8 cellular contexts compared by ENCODE assay signal in genomic region chr9:130235558-130236435, GRCh38. TPM values are rescaled to one million over a fixed set of nuclear protein-coding genes. Genes with fewer than 3 reads are reported as not detected.
DNase-seq lines count a peak whose midpoint lies in the region; ATAC-seq and TF ChIP-seq lines count a peak whose summit lies in the region.

No MANE protein-coding gene starts in this region.

- H3K36me3 Mint-ChIP-seq in CD4-positive, CD25-positive, alpha-beta regulatory T cell = no peaks in the 10 kb centered on the region
- H3K36me3 Mint-ChIP-seq in type B pancreatic cell = peaks cover 3% of the 10 kb centered on the region

- peak; percentile 57 to 63 (median 60) for DNase-seq in CD4-positive, CD25-positive, alpha-beta regulatory T cell
- peak in 1 of 2 experiments; percentile 45 for DNase-seq in HL-60 (ENCODE audit: low read depth in 1 of 2, low spot score in 1 of 2)
- peak; percentile 45 to 55 for DNase-seq in SHP77 (lab: John Stamatoyannopoulos, UW)
- peak; percentile 40 to 63 (median 50) for DNase-seq in activated naive CD4-positive, alpha-beta T cell (lab: John Stamatoyannopoulos, UW)
- DNase-seq in germinal center (ENCODE audit: low spot score) = peak; percentile 66
- peak; percentile 92 for DNase-seq in posterior vena cava (ENCODE audit: low spot score)
- no peak for DNase-seq in type B pancreatic cell (ENCODE audit: extremely low spot score, unreplicated experiment)

- peaks cover 39% of the 10 kb centered on the region for H3K4me1 ChIP-seq in CD4-positive, CD25-positive, alpha-beta regulatory T cell (ENCODE audit: control insufficient read depth, insufficient read depth, low read length, poor library complexity, severe bottlenecking)

- no peaks in the 10 kb centered on the region for H3K27me3 Mint-ChIP-seq in CD4-positive, CD25-positive, alpha-beta regulatory T cell
- H3K27me3 Mint-ChIP-seq in type B pancreatic cell = no peaks in the 10 kb centered on the region

- no peaks in the 10 kb centered on the region for H3K27me3 ChIP-seq in CD4-positive, CD25-positive, alpha-beta regulatory T cell (ENCODE audit: control insufficient read depth, insufficient read depth, low read length)
- no peaks in the 10 kb centered on the region for H3K27me3 ChIP-seq in HL-60 (ENCODE audit: insufficient read depth, poor library complexity, severe bottlenecking)

- peak overlapping the region in 1 of 3 donors; percentile 55 for H3K27ac Mint-ChIP-seq in CD4-positive, CD25-positive, alpha-beta regulatory T cell
- H3K27ac Mint-ChIP-seq in type B pancreatic cell = no peak overlapping the region

- H3K4me3 Mint-ChIP-seq in CD4-positive, CD25-positive, alpha-beta regulatory T cell = peak overlapping the region in 1 of 4 donors; percentile 22
- no peak overlapping the region for H3K4me3 Mint-ChIP-seq in type B pancreatic cell

- no peak overlapping the region for H3K4me3 ChIP-seq in CD4-positive, CD25-positive, alpha-beta regulatory T cell (ENCODE audit: low read depth, low read length)
- H3K4me3 ChIP-seq in HL-60 (replicated peaks; ENCODE audit: insufficient read depth, low read length) = no peak overlapping the region

- H3K36me3 ChIP-seq in CD4-positive, CD25-positive, alpha-beta regulatory T cell (ENCODE audit: control insufficient read depth, insufficient read depth, low read length) = no peaks in the 10 kb centered on the region

- no peaks in the 10 kb centered on the region for H3K9me3 ChIP-seq in CD4-positive, CD25-positive, alpha-beta regulatory T cell (ENCODE audit: control insufficient read depth in 2 of 2, low read length in 2 of 2)

- intact Hi-C loops in posterior vena cava (cut with DNase I) = loop anchor here in 1 of 2 donors (5.0 to 10.0 kb wide), 3 partner anchors 51 to 361 kb away; no protein-coding TSS in a partner anchor

- H3K27ac ChIP-seq in CD4-positive, CD25-positive, alpha-beta regulatory T cell (ENCODE audit: insufficient read depth, low read length, poor library complexity, severe bottlenecking) = no peak overlapping the region
- H3K27ac ChIP-seq in HL-60 (replicated peaks) = no peak overlapping the region

- H3K9me3 Mint-ChIP-seq in CD4-positive, CD25-positive, alpha-beta regulatory T cell = no peaks in the 10 kb centered on the region
- H3K9me3 Mint-ChIP-seq in type B pancreatic cell = no peaks in the 10 kb centered on the region

- H3K4me1 Mint-ChIP-seq in CD4-positive, CD25-positive, alpha-beta regulatory T cell = peaks cover 6 to 33% (median 20%) of the 10 kb centered on the region in 4 donors
- peaks cover 14% of the 10 kb centered on the region for H3K4me1 Mint-ChIP-seq in type B pancreatic cell (ENCODE audit: unreplicated experiment)

- ATAC-seq in CD4-positive, CD25-positive, alpha-beta regulatory T cell (ENCODE audit: low read depth in 2 of 2) = peak; percentile 23 to 53
- ATAC-seq in HG03457 (IDR thresholded peaks at IDR 0.05; ENCODE audit: unreplicated experiment) = no peak

- TF ChIP-seq CTCF in HL-60 (IDR thresholded peaks at IDR 0.05; ENCODE audit: insufficient read depth, low read length) = peak; percentile 90
- peak; percentile 100 for TF ChIP-seq CTCF in type B pancreatic cell (conservative IDR thresholded peaks at IDR 0.05)

RNA-seq across cellular contexts. Expression of gene HMCN2, which starts 29.8 kb away (rescaled TPM):
- not detected for total RNA-seq in CD4-positive, CD25-positive, alpha-beta regulatory T cell
- not detected for polyA plus RNA-seq in CD4-positive, CD25-positive, alpha-beta regulatory T cell
- total RNA-seq in posterior vena cava = 100 to 1,000 TPM in 1 of 2 donors, 10 to 100 TPM in 1; 98.8 to 224 TPM
- total RNA-seq in type B pancreatic cell (ENCODE audit: low replicate concordance) = 0.12 and 0.86 TPM in 2 replicates

Comparison
In these comparisons a context has a peak if more than half of its experiments do, and no peak if none do; other contexts are left out.
1. RNA of gene HMCN2, which starts 29.8 kb away (total RNA-seq): 98.8 to 224 TPM in posterior vena cava; 0.12 to 0.86 TPM in type B pancreatic cell and not detected in CD4-positive, CD25-positive, alpha-beta regulatory T cell (single experiment); every median in the first group is over 10 times any median in the second.